14 cellular contexts compared by ENCODE assay signal in genomic region chr17:69344939-69345338, GRCh38.
"Had no signal": no experiment of that assay in that cellular context is flagged by ENCODE, and none has a peak within 500 bp of the region (broad histone marks: within the 10 kb centered on the region; RNA-seq: fewer than 3 reads in every experiment).

No MANE protein-coding gene starts in this region.

- DNase-seq: activated CD4-positive, alpha-beta T cell treated with anti-CD3 and anti-CD28 coated beads, Interleukin-2, amount 10 ng/mL, durations not matched to agents 24 days and 14 days; activated CD8-positive, alpha-beta memory T cell treated with anti-CD3 and anti-CD28 coated beads for 24 hours; amniotic stem cell; body of pancreas; immature natural killer cell; left colon; mucosa of descending colon; natural killer cell; sigmoid colon; stimulated activated CD4-positive, alpha-beta T cell treated with anti-CD3 and anti-CD28 coated beads, Interleukin-2, amount 100 ng/mL, for 48 hours; stimulated activated CD8-positive, alpha-beta memory T cell treated with anti-CD3 and anti-CD28 coated beads, Interleukin-4, amount 100 ng/mL, for 48 hours; stimulated activated naive CD8-positive, alpha-beta T cell treated with anti-CD3 and anti-CD28 coated beads, Interleukin-15, Interleukin-2, amounts not matched to agents 100 U/mL and 50 U/mL, for 24 hours; upper lobe of right lung had no signal

- ATAC-seq: body of pancreas; left colon; mucosa of descending colon; natural killer cell; stimulated activated naive CD8-positive, alpha-beta T cell treated with anti-CD3 and anti-CD28 coated beads, Interleukin-15, Interleukin-2, amounts not matched to agents 100 U/mL and 50 U/mL, for 24 hours; upper lobe of right lung; WTC11 had no signal
